Comparison of ENCODE assay signal across 8 cellular contexts in genomic region chr1:35558374-35559316, GRCh38. TPM values are rescaled to one million over a fixed set of nuclear protein-coding genes. Genes with fewer than 3 reads are reported as not detected.
DNase-seq lines count a peak whose midpoint lies in the region; ATAC-seq and TF ChIP-seq lines count a peak whose summit lies in the region.

No MANE protein-coding gene starts in this region.

- DNase-seq in EL (peak; percentile 25), MM.1S (peak; percentile 21), body of pancreas (no peak), lower lobe of right lung (no peak), transverse colon (no peak), NCI-H526 treated with DMSO at 0.1 percent for 48 hours (lab: John Stamatoyannopoulos, UW) (no peak), HuH-7 (ENCODE audit: low spot score) (no peak)

- no peak for TF ChIP-seq CTCF in MM.1S (IDR thresholded peaks at IDR 0.05; ENCODE audit: low read length)
- no peak for TF ChIP-seq CTCF in body of pancreas (IDR thresholded peaks at IDR 0.05)
- TF ChIP-seq CTCF in lower lobe of right lung (IDR thresholded peaks at IDR 0.05), result no peak
- TF ChIP-seq CTCF in transverse colon (IDR thresholded peaks at IDR 0.05), result no peak

- TF ChIP-seq POLR2A in body of pancreas (IDR thresholded peaks at IDR 0.05) (no peak), transverse colon (IDR thresholded peaks at IDR 0.05) (no peak)

- no peaks in the 10 kb centered on the region for H3K9me2 ChIP-seq in MM.1S (replicated peaks; ENCODE audit: insufficient read depth, low read length)

- H3K4me3 ChIP-seq in MM.1S (ENCODE audit: low read length) (peak overlapping the region; percentile 85), body of pancreas (peak overlapping the region; percentile 1 to 76), lower lobe of right lung (peak overlapping the region; percentile 85), transverse colon (peak overlapping the region; percentile 60 to 89 (median 70))

- 32 to 35% methylated on average over 23 to 25 of the region's 26 CpGs for WGBS in body of pancreas, 2 donors
- 0 to 34% methylated on average over 2 to 26 of the region's 26 CpGs for WGBS in transverse colon (ENCODE audit: low coverage in 1 of 2), 2 donors

- H3K4me1 ChIP-seq in MM.1S (ENCODE audit: low read length) (peaks cover 11% of the 10 kb centered on the region), body of pancreas (peaks cover 64% of the 10 kb centered on the region), lower lobe of right lung (peaks cover 43% of the 10 kb centered on the region), transverse colon (peaks cover 17 to 43% (median 37%) of the 10 kb centered on the region in 4 donors)

- intact Hi-C loops in body of pancreas (cut with DNase I), result no loop called here
- intact Hi-C loops in lower lobe of right lung (cut with DNase I), result loop anchor here (10.0 kb wide), 1 partner anchor 104 kb away; no protein-coding TSS in a partner anchor
- intact Hi-C loops in transverse colon (cut with DNase I; ENCODE audit: low total_unique reads), result no loop called here

- H3K9ac ChIP-seq in MM.1S (ENCODE audit: low read length), result peak overlapping the region; percentile 87

- H3K27me3 ChIP-seq in MM.1S (replicated peaks; ENCODE audit: insufficient read depth, low read length), result no peaks in the 10 kb centered on the region
- no peaks in the 10 kb centered on the region for H3K27me3 ChIP-seq in body of pancreas
- H3K27me3 ChIP-seq in lower lobe of right lung (ENCODE audit: low read depth), result no peaks in the 10 kb centered on the region
- no peaks in the 10 kb centered on the region for H3K27me3 ChIP-seq in transverse colon

- H3F3A ChIP-seq in MM.1S (ENCODE audit: insufficient read depth, low read length), result peaks cover 7% of the 10 kb centered on the region; the same call in 1 of the 2 replicates

- peaks cover 32% of the 10 kb centered on the region for H3K79me2 ChIP-seq in MM.1S (ENCODE audit: low read length)

- no peaks in the 10 kb centered on the region for H3K36me3 ChIP-seq in MM.1S (replicated peaks; ENCODE audit: insufficient read depth, low read length)
- no peaks in the 10 kb centered on the region for H3K36me3 ChIP-seq in body of pancreas (replicated peaks in 1 of 2; ENCODE audit: insufficient read depth in 1 of 2, low read depth in 2 of 2)
- peaks cover 9% of the 10 kb centered on the region for H3K36me3 ChIP-seq in lower lobe of right lung
- H3K36me3 ChIP-seq in transverse colon, result peaks cover 0 to 8% (median 2%) of the 10 kb centered on the region in 4 donors

- peak overlapping the region; percentile 58 for H2AFZ ChIP-seq in MM.1S (ENCODE audit: low read length)

- in situ Hi-C loops in transverse colon (cut with MboI; ENCODE audit: low pct_ligation_motif_present in 1 of 4, low pct_unique_long_range_greater_than_20kb in 1 of 4, low sequenced_read_pairs in 3 of 4), result loop anchor here in 2 of 4 donors (25.0 kb wide), 2 partner anchors 96 to 371 kb away; partner anchors contain the start of gene SFPQ (in 2 of the 2)

- H3K4me2 ChIP-seq in MM.1S (ENCODE audit: low read depth, low read length), result peak overlapping the region; percentile 88

- H4K20me1 ChIP-seq in MM.1S (ENCODE audit: insufficient read depth, low read length), result no peaks in the 10 kb centered on the region

- ATAC-seq in body of pancreas (no peak), lower lobe of right lung (no peak), GM19328 (IDR thresholded peaks at IDR 0.05; ENCODE audit: unreplicated experiment) (no peak)

- H3K27ac ChIP-seq in MM.1S (ENCODE audit: low read length) (no peak overlapping the region), body of pancreas (peak overlapping the region in 3 of 4 donors; percentile 92 to 99 (median 97)), lower lobe of right lung (peak overlapping the region; percentile 96), transverse colon (peak overlapping the region; percentile 88 to 96 (median 95))

- H3K9me3 ChIP-seq in MM.1S (replicated peaks; ENCODE audit: insufficient read depth, low read length) (no peaks in the 10 kb centered on the region), body of pancreas (no peaks in the 10 kb centered on the region), lower lobe of right lung (no peaks in the 10 kb centered on the region), transverse colon (no peaks in the 10 kb centered on the region)

- no peak for TF ChIP-seq EP300 in transverse colon (IDR thresholded peaks at IDR 0.05; ENCODE audit: low read depth)

RNA-seq across cellular contexts. Expression of gene NCDN, which starts 1.0 kb away (rescaled TPM):
- total RNA-seq in body of pancreas, result 10 to 100 TPM; 14.3 to 20.1 TPM
- total RNA-seq in lower lobe of right lung, result 20.2 TPM
- 10 to 100 TPM in 1 of 4 donors, 1 to 10 TPM in 3; 6.7 to 11.3 (median 9.5) TPM for total RNA-seq in transverse colon

RNA-seq across cellular contexts. Expression of gene KIAA0319L, which starts 1.4 kb away (rescaled TPM):
- total RNA-seq in body of pancreas, result 10 to 100 TPM; 61.0 to 74.5 TPM
- total RNA-seq in lower lobe of right lung, result 79.6 TPM
- total RNA-seq in transverse colon, result 100 to 1,000 TPM in 2 of 4 donors, 10 to 100 TPM in 2; 91.7 to 112 (median 97.6) TPM

RNA-seq across cellular contexts. Expression of gene TFAP2E, which starts 14.5 kb away (rescaled TPM):
- not detected for total RNA-seq in body of pancreas
- 2.2 TPM for total RNA-seq in lower lobe of right lung
- total RNA-seq in transverse colon, result 1 to 10 TPM in 1 of 4 donors, under 1 TPM in 1, not detected in 2; 0.27 to 1.4 TPM

Comparison
In these comparisons a context has a peak if more than half of its experiments do, and no peak if none do; other contexts are left out.
1. DNase-seq: peak in EL (single experiment) and MM.1S (single experiment); none in body of pancreas (0 of 4), lower lobe of right lung (single experiment), transverse colon (single experiment), NCI-H526 treated with DMSO at 0.1 percent for 48 hours (single experiment) and HuH-7 (single experiment).
2. Peak in every context shown above with its lines, with median percentiles within 50 percentile points of each other: H3K4me3 ChIP-seq.